Comparison of ENCODE assay signal across 8 cellular contexts in the genomic region with DNA sequence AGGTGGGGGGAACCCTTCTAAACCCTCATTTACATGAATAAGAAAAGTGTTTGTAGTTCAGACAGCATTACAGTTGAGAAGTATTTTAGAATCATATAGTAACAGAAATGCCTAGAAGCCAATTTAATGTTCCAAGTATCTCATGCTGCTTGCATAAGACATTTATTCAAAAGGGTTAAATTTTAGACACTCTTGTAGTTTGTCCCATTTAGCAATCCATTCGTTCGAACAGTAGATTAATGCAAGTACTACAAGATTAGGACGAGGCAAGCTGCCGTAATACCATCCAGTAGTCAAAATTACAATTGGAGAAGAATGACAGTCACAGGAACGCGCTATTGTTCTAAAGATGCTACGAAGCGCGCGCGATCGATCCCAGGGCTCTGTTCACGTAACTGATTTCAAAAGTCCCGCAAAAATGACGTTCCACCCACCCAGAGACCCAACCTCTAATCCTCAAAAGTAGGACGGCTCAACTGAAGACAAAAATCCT. TPM values are rescaled to one million over a fixed set of nuclear protein-coding genes. Genes with fewer than 3 reads are reported as not detected.
A peak's percentile ranks its signal among the peaks of the same experiment; 100 is the strongest.
DNase-seq lines count a peak whose midpoint lies in the region; ATAC-seq, FAIRE-seq and TF ChIP-seq lines count a peak whose summit lies in the region.

No MANE protein-coding gene starts in this region.

- POLR2A ChIA-PET in K562 (lab: Yijun Ruan, JAX) = interaction anchor here (0.6 to 1.8 kb wide), 3 partner anchors 11 to 66 kb away, joined by 3 to 4 read pairs (median 3); no protein-coding TSS in a partner anchor

- TSS peak; percentile 73 for BruUV-seq in K562 (replicated peaks; lab: Mats Ljungman, UMichigan)

- peak overlapping the region; percentile 71 to 92 for H3K9ac ChIP-seq in K562 (ENCODE audit: insufficient read depth in 1 of 2, low read depth in 2 of 2, low read length in 2 of 2)

- no peak for TF ChIP-seq EP300 in K562 (IDR thresholded peaks at IDR 0.05; ENCODE audit: low read length)

- H3K4me3 ChIP-seq in K562 (peak overlapping the region; percentile 67), thymus (ENCODE audit: low read length) (peak overlapping the region; percentile 95)

- TF ChIP-seq POLR2A in K562 (conservative IDR thresholded peaks at IDR 0.05) = no peak

- FAIRE-seq in K562 (lab: Jason Lieb, UNC) = peak; percentile 61

- CTCF ChIA-PET in K562 (lab: Yijun Ruan, JAX; ENCODE audit: low intra/inter-chr PET ratio) = no interaction called here

- H4K20me1 ChIP-seq in K562 (replicated peaks; ENCODE audit: control insufficient read depth, insufficient read depth, low read length) = no peaks in the 10 kb centered on the region

- no peaks in the 10 kb centered on the region for H3K9me1 ChIP-seq in K562 (ENCODE audit: control insufficient read depth, insufficient read depth, low read length)

- H3K27me3 ChIP-seq in K562 (ENCODE audit: control insufficient read depth in 2 of 2, insufficient read depth in 2 of 2, low read length in 2 of 2) = no peaks in the 10 kb centered on the region
- H3K27me3 ChIP-seq in thymus (ENCODE audit: control insufficient read depth, insufficient read depth) = no peaks in the 10 kb centered on the region

- H3K79me2 ChIP-seq in K562 (ENCODE audit: control insufficient read depth, insufficient read depth, low read length) = peaks cover 4% of the 10 kb centered on the region; the same call in 1 of the 3 replicates

- no peak for TF ChIP-seq CTCF in K562 (IDR thresholded peaks at IDR 0.05 in 2 of 3, conservative IDR thresholded peaks at IDR 0.05 in 1 of 3; ENCODE audit: insufficient read depth in 2 of 3, low read depth in 1 of 3, low read length in 3 of 3)

- intact Hi-C loops in K562 (cut with micrococcal nuclease) = loop anchor here (2.0 kb wide), 1 partner anchor 405 kb away; no protein-coding TSS in a partner anchor

- WGBS in K562 (ENCODE audit: insufficient coverage, low coverage, missing lambda C conversion rate) = 1% methylated on average over 16 of the region's 16 CpGs
- under 1% methylated on average over 16 of the region's 16 CpGs for WGBS in thymus

- no peak for TF ChIP-seq RAD21 in K562 (CRISPR knock-in tag; conservative IDR thresholded peaks at IDR 0.05 in 1 of 2, IDR thresholded peaks at IDR 0.05 in 1 of 2)

- H3K27ac ChIP-seq in K562 (ENCODE audit: extremely low read depth, low read depth, low read length) = peak overlapping the region; percentile 63
- H3K27ac ChIP-seq in thymus (ENCODE audit: low read depth) = peak overlapping the region; percentile 84

- ATAC-seq in HG02759 (IDR thresholded peaks at IDR 0.05; ENCODE audit: unreplicated experiment) (peak; percentile 39), K562 (peak; percentile 59), left lobe of liver (peak; percentile 64)

- H3K36me3 ChIP-seq in K562 (ENCODE audit: control insufficient read depth, insufficient read depth, low read length) (peaks cover 9% of the 10 kb centered on the region; the same call in 2 of the 3 replicates), thymus (ENCODE audit: control insufficient read depth, insufficient read depth) (peaks cover 3% of the 10 kb centered on the region)

- peak overlapping the region; percentile 90 for H2AFZ ChIP-seq in K562 (ENCODE audit: low read depth, low read length)

- in situ Hi-C loops in K562 (cut with MboI) = no loop called here

- peaks cover 0 to 10% of the 10 kb centered on the region in 2 experiments; a peak in 1 of 5 replicates for H3K4me1 ChIP-seq in K562 (replicated peaks in 1 of 2; ENCODE audit: control insufficient read depth in 2 of 2, insufficient read depth in 2 of 2, low read length in 2 of 2)
- H3K4me1 ChIP-seq in thymus (ENCODE audit: control insufficient read depth, insufficient read depth, low read length) = peaks cover 4% of the 10 kb centered on the region

- no peaks in the 10 kb centered on the region for H3K9me3 ChIP-seq in K562 (replicated peaks; ENCODE audit: control insufficient read depth, insufficient read depth, low read depth, low read length)
- no peaks in the 10 kb centered on the region for H3K9me3 ChIP-seq in thymus (ENCODE audit: control insufficient read depth)

- peak overlapping the region; percentile 89 for H3K4me2 ChIP-seq in K562 (ENCODE audit: insufficient read depth, low read length)

- peak; percentile 45 to 59 for DNase-seq in NCI-H187 (lab: John Stamatoyannopoulos, UW)
- no peak for DNase-seq in NCI-H187 treated with DMSO at 0.1 percent for 48 hours (lab: John Stamatoyannopoulos, UW)
- peak; percentile 62 for DNase-seq in NCI-H2171 (lab: John Stamatoyannopoulos, UW)
- DNase-seq in K562 (ENCODE audit: extremely low read depth in 1 of 4, low spot score in 3 of 4) = no peak
- no peak for DNase-seq in left lobe of liver (ENCODE audit: low spot score)
- no peak for DNase-seq in SW 1271 (lab: John Stamatoyannopoulos, UW)

TF ChIP-seq in K562, 482 proteins besides CTCF, POLR2A, EP300 and RAD21 (continues in another document):
- TF ChIP-seq FOXP1 (CRISPR knock-in tag; IDR thresholded peaks at IDR 0.05) (no peak), ZNF347 (CRISPR knock-in tag; IDR thresholded peaks at IDR 0.05; ENCODE audit: low read depth) (no peak), KAT8 (IDR thresholded peaks at IDR 0.05; ENCODE audit: low read depth) (no peak), KLF1 (tag; IDR thresholded peaks at IDR 0.05) (no peak), PREB (CRISPR knock-in tag; IDR thresholded peaks at IDR 0.05) (no peak), NCOR1 (IDR thresholded peaks at IDR 0.05) (no peak), SPI1 (IDR thresholded peaks at IDR 0.05; ENCODE audit: borderline replicate concordance, low read depth, low read length) (no peak)

RNA-seq across cellular contexts. Expression of gene TMEM237, which starts 1.2 kb away (rescaled TPM):
- total RNA-seq in K562 (2011; cell fraction: chromatin; rRNA removed; ENCODE audit: low replicate concordance) = 12.9 and 36.7 TPM in 2 replicates
- 10.2 and 13.0 TPM in 2 replicates for total RNA-seq in K562 (2011; cell fraction: nucleolus; rRNA removed)
- total RNA-seq in K562 (2011; cell fraction: nucleoplasm; rRNA removed) = 15.5 and 33.6 TPM in 2 replicates
- 6.2 and 13.6 TPM in 2 replicates for total RNA-seq in K562 (2014; rRNA removed)
- 17.9 and 19.2 TPM in 2 replicates for total RNA-seq in K562 (2014; rRNA removed; fragmentation: Illumina TruSeq; extraction: Trizol)
- 14.9 and 15.8 TPM in 2 replicates for total RNA-seq in K562 (2015; rRNA removed; fragmentation: Illumina TruSeq; extraction: Trizol)
- 13.5 and 14.3 TPM in 2 replicates for total RNA-seq in K562 (2021)
- polyA plus RNA-seq in K562 (2011; rRNA removed) = 17.9 and 18.4 TPM in 2 replicates
- polyA plus RNA-seq in K562 (2011; cell fraction: cytosol; rRNA removed) = 6.7 and 14.2 TPM in 2 replicates
- 18.1 and 34.4 TPM in 2 replicates for polyA plus RNA-seq in K562 (2011; cell fraction: nucleus; rRNA removed)
- polyA plus RNA-seq in K562 (2012) = 7.5 and 11.3 TPM in 2 replicates
- polyA plus RNA-seq in K562 (2014; fragmentation: Illumina TruSeq; extraction: Trizol) = 14.5 and 18.0 TPM in 2 replicates
- 10 to 100 TPM; 20.8 to 25.6 TPM for polyA plus RNA-seq in K562 (2014; fragmentation: Nextera tagmentation; extraction: Ambion mirVana)
- 11.9 TPM in 2 replicates for polyA plus RNA-seq in K562 (2014; rRNA removed)
- 13.0 and 14.1 TPM in 2 replicates for polyA minus RNA-seq in K562 (2011; rRNA and poly(A)+ RNA removed)
- 4.8 and 5.6 TPM in 2 replicates for polyA minus RNA-seq in K562 (2011; cell fraction: cytosol; rRNA and poly(A)+ RNA removed)
- polyA minus RNA-seq in K562 (2011; cell fraction: nucleus; rRNA and poly(A)+ RNA removed) = 5.8 and 11.1 TPM in 2 replicates
- total RNA-seq in left lobe of liver = 2.0 TPM
- polyA plus RNA-seq in thymus = 21.1 TPM

RNA-seq across cellular contexts. Expression of gene MPP4, which starts 56.3 kb away (rescaled TPM):
- total RNA-seq in K562 (2011; cell fraction: chromatin; rRNA removed; ENCODE audit: low replicate concordance) = not detected in 2 replicates
- total RNA-seq in K562 (2011; cell fraction: nucleolus; rRNA removed) = not detected in 2 replicates
- not detected in 2 replicates for total RNA-seq in K562 (2011; cell fraction: nucleoplasm; rRNA removed)
- not detected in 2 replicates for total RNA-seq in K562 (2014; rRNA removed)
- not detected in 2 replicates for total RNA-seq in K562 (2014; rRNA removed; fragmentation: Illumina TruSeq; extraction: Trizol)
- total RNA-seq in K562 (2015; rRNA removed; fragmentation: Illumina TruSeq; extraction: Trizol) = not detected in 2 replicates
- total RNA-seq in K562 (2021) = not detected in 2 replicates
- polyA plus RNA-seq in K562 (2011; rRNA removed) = not detected in 2 replicates
- polyA plus RNA-seq in K562 (2011; cell fraction: cytosol; rRNA removed) = not detected in 2 replicates
- 0.06 TPM in 1 of 2 replicates, not detected in the other for polyA plus RNA-seq in K562 (2011; cell fraction: nucleus; rRNA removed)
- 0.12 TPM in 1 of 2 replicates, not detected in the other for polyA plus RNA-seq in K562 (2012)
- polyA plus RNA-seq in K562 (2014; fragmentation: Illumina TruSeq; extraction: Trizol) = not detected in 2 replicates
- under 1 TPM; 0.03 to 0.08 TPM for polyA plus RNA-seq in K562 (2014; fragmentation: Nextera tagmentation; extraction: Ambion mirVana)
- not detected in 2 replicates for polyA plus RNA-seq in K562 (2014; rRNA removed)
- polyA minus RNA-seq in K562 (2011; rRNA and poly(A)+ RNA removed) = not detected in 2 replicates
- not detected in 2 replicates for polyA minus RNA-seq in K562 (2011; cell fraction: cytosol; rRNA and poly(A)+ RNA removed)
- polyA minus RNA-seq in K562 (2011; cell fraction: nucleus; rRNA and poly(A)+ RNA removed) = not detected in 2 replicates
- not detected for total RNA-seq in left lobe of liver
- 0.16 TPM for polyA plus RNA-seq in thymus

Comparison
In these comparisons a context has a peak if more than half of its experiments do, and no peak if none do; other contexts are left out.
1. DNase-seq: peak in NCI-H187 (2 of 2) and NCI-H2171 (single experiment); none in NCI-H187 treated with DMSO at 0.1 percent for 48 hours (single experiment), K562 (0 of 4), left lobe of liver (single experiment) and SW 1271 (0 of 2).
2. Peak in every context shown above with its lines, with median percentiles within 50 percentile points of each other: ATAC-seq.